ENCODE assay signal across 8 cellular contexts in the genomic region with DNA sequence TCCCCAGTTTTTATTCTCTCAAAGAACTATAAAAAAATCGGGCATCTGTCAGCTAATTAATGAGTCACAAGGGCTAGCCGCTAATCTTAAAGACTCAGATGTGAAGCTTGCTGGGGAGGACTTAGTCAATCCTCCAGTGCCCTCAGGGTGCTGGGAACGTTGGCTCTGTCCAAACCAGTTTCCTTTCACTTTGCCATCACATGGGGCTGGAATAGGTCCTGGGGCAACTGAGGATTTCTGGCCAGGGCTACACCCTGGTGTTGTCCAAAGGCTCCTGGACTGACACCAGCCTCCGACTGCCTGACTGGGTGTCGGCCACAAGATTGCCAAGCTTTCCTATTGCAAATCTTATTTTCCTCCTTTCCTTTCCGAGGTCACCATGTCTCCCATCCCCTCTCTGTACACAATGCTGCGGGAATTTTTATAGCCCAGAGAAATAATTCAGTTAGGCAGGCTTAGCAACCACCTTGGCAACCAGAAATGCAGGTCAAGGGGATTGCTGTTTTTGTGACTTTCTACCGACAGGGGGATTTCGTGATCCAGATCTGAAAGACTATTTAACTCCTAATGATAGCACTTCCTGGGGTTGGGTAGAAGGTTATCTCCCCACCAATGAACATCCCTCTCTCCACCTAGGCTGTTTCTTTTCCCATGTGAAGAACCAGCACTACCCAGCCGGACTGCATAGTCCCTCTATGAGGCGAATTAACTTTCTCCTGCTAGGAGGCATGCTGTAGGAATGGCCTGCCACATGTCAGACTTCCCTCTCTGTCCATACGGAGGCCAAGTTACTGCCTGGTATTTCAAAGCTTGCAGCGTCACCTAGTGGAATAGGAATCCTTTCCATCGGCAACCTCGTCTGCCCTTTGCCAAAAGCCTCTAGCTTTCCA. TPM values are rescaled to one million over a fixed set of nuclear protein-coding genes. Genes with fewer than 3 reads are reported as not detected.
DNase-seq lines count a peak whose midpoint lies in the region; ATAC-seq and TF ChIP-seq lines count a peak whose summit lies in the region.

No MANE protein-coding gene starts in this region.

- CTCF ChIA-PET in RWPE1 (lab: Yijun Ruan, JAX), result interaction anchor here (0.6 to 0.9 kb wide), 6 partner anchors 8 to 244 kb away, joined by 3 to 4 read pairs (median 3); no protein-coding TSS in a partner anchor

- POLR2A ChIA-PET in RWPE1 (lab: Yijun Ruan, JAX; ENCODE audit: low non-redundant PET), result interaction anchor here (0.6 kb wide), 1 partner anchor 44 kb away, joined by 5 read pairs; no protein-coding TSS in a partner anchor

- DNase-seq in GM04504 (ENCODE audit: low read depth) (peak; percentile 86), RWPE1 (ENCODE audit: low spot score) (peak; percentile 86), fibroblast of the aortic adventitia (ENCODE audit: low read depth) (peak; percentile 95), renal cortical epithelial cell (ENCODE audit: low read depth) (peak; percentile 66), OCI-M2 (lab: John Stamatoyannopoulos, UW; ENCODE audit: unreplicated experiment) (no peak)
- no peak for DNase-seq in activated CD4-positive, alpha-beta T cell treated with anti-CD3 and anti-CD28 coated beads for 4 hours

- peak overlapping the region; percentile 84 for H3K27ac ChIP-seq in RWPE1

- ATAC-seq in HG02798 (IDR thresholded peaks at IDR 0.05; ENCODE audit: poor library complexity, unreplicated experiment) (no peak), HG02973 (IDR thresholded peaks at IDR 0.05; ENCODE audit: unreplicated experiment) (no peak)

- peak overlapping the region; percentile 67 for H3K4me3 ChIP-seq in fibroblast of the aortic adventitia (ENCODE audit: low read depth, low read length)

- TF ChIP-seq CTCF in RWPE1 (conservative IDR thresholded peaks at IDR 0.05; ENCODE audit: low read depth), result 0 out of 2 replicates have a peak, but pooled peaks have one; percentile 12
- TF ChIP-seq CTCF in fibroblast of the aortic adventitia (IDR thresholded peaks at IDR 0.05; ENCODE audit: insufficient read depth, low read length), result peak; percentile 79

RNA-seq across cellular contexts. Expression of a gene that starts 29.9 kb away (rescaled TPM):
- total RNA-seq in fibroblast of the aortic adventitia (ENCODE audit: low replicate concordance) (14.5 and 23.0 TPM in 2 replicates), renal cortical epithelial cell (7.3 and 22.1 TPM in 2 replicates)

Comparison
In these comparisons a context has a peak if more than half of its experiments do, and no peak if none do; other contexts are left out.
1. DNase-seq: peak in GM04504 (single experiment), RWPE1 (single experiment), fibroblast of the aortic adventitia (single experiment) and renal cortical epithelial cell (single experiment); none in activated CD4-positive, alpha-beta T cell treated with anti-CD3 and anti-CD28 coated beads for 4 hours (0 of 2) and OCI-M2 (single experiment).